8 cellular contexts compared by ENCODE assay signal in the genomic region with DNA sequence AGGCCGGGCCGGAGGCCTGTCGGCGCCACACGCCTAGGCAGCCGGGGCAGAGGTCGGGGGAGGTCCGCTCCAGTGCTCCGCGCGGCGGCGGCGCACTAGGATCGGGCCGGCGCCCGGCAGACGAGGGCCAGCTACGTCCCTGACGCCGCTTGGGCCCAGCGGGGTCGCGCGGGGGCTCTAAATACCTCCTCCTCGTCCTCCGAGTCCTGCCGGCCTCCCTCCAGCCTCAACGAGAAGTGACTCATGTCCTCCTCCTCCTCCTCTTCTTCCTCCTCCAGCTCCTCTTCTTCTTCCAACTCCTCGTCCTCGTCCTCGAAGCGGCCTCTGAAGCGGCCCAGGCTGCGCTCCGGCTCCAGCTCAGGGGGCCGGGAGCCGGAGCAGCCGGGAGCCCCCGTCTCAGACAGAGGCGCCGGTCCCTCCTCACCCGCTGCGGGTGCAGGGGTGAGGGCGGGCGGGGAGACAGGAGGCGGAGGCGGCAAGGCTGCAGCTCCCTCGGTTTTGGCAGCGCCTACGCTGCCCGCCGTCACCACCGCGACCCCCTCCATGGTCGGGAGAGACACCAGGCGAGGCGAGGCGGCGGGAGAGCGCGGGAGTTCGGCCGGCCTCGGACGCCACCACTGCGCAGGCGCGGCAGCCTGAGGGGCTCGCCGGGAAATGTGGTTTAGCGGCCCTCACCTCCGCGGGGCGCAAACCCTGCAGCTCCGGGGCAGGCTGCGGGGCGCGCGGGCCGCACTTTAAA. TPM values are rescaled to one million over a fixed set of nuclear protein-coding genes. Genes with fewer than 3 reads are reported as not detected.
A peak's percentile ranks its signal among the peaks of the same experiment; 100 is the strongest.
DNase-seq lines count a peak whose midpoint lies in the region; ATAC-seq, FAIRE-seq and TF ChIP-seq lines count a peak whose summit lies in the region.

Gene PCGF6, minus strand, starts transcription at position 619 of the 739 bp plus-strand sequence. Its CDS starts 74 bp downstream, at position 545.

- no peaks in the 10 kb centered on the region for H4K20me1 ChIP-seq in hepatocyte (ENCODE audit: insufficient read depth, poor library complexity, severe bottlenecking)

- H2AFZ ChIP-seq in hepatocyte: peak within 1 kb of the TSS; percentile 99

- no peaks in the 10 kb centered on the region for H3K9me2 ChIP-seq in hepatocyte (replicated peaks; ENCODE audit: insufficient read depth)

- H3K4me3 ChIP-seq in hepatocyte: peak within 1 kb of the TSS; percentile 61
- H3K4me3 ChIP-seq in aorta (ENCODE audit: low read length in 2 of 2): peak within 1 kb of the TSS; percentile 49 to 61

- peak within 1 kb of the TSS; percentile 90 for H3K4me2 ChIP-seq in hepatocyte

- peaks cover 16% of the 10 kb centered on the region for H3K79me2 ChIP-seq in hepatocyte

- H3K36me3 ChIP-seq in hepatocyte (replicated peaks; ENCODE audit: insufficient read depth, low read depth): no peaks in the 10 kb centered on the region
- H3K36me3 ChIP-seq in aorta (ENCODE audit: control insufficient read depth in 1 of 2, insufficient read depth in 2 of 2, low read length in 1 of 2): peaks cover 0 to 2% of the 10 kb centered on the region in 2 donors

- no peak for TF ChIP-seq CTCF in hepatocyte (IDR thresholded peaks at IDR 0.05; ENCODE audit: poor library complexity)

- TF ChIP-seq POLR2A in GM12891 (IDR thresholded peaks at IDR 0.05; ENCODE audit: low read depth, low read length): no peak

- peak within 1 kb of the TSS; percentile 92 for H3K27ac ChIP-seq in hepatocyte
- H3K27ac ChIP-seq in aorta (ENCODE audit: low read depth in 1 of 2, low read length in 2 of 2): peak within 1 kb of the TSS in 1 of 2 donors; percentile 38

- intact Hi-C loops in aorta (cut with DNase I): no loop called here

- H3K27me3 ChIP-seq in hepatocyte: no peaks in the 10 kb centered on the region
- no peaks in the 10 kb centered on the region for H3K27me3 ChIP-seq in aorta (ENCODE audit: control insufficient read depth in 1 of 2, insufficient read depth in 2 of 2, low read length in 1 of 2)

- under 1% methylated on average over 65 of the region's 82 CpGs for WGBS in hepatocyte (ENCODE audit: low lambda C conversion rate, missing lambda C conversion rate)
- 0% methylated on average over 71 to 82 of the region's 82 CpGs for WGBS in aorta, 2 donors

- H3K9me3 ChIP-seq in hepatocyte (ENCODE audit: low read depth) (no peaks in the 10 kb centered on the region), aorta (ENCODE audit: control insufficient read depth, low read length) (no peaks in the 10 kb centered on the region)

- ATAC-seq in HG02642 (IDR thresholded peaks at IDR 0.05; ENCODE audit: poor library complexity, unreplicated experiment): peak; percentile 87
- peak; percentile 94 for ATAC-seq in aorta (ENCODE audit: low FRiP score)

- peaks cover 7% of the 10 kb centered on the region for H3K4me1 ChIP-seq in hepatocyte (ENCODE audit: insufficient read depth)
- H3K4me1 ChIP-seq in aorta (ENCODE audit: control insufficient read depth in 1 of 2, insufficient read depth in 2 of 2, low read length in 2 of 2): no peaks in the 10 kb centered on the region

- peak; percentile 95 for FAIRE-seq in GM12891 (lab: Jason Lieb, UNC)

- DNase-seq in GM12891 (ENCODE audit: insufficient read length, low spot score) (peak; percentile 90), NCI-H146 treated with DMSO at 0.1 percent for 48 hours (lab: John Stamatoyannopoulos, UW; ENCODE audit: unreplicated experiment) (peak; percentile 75), T-helper 9 cell (peak; percentile 50), astrocyte of the hippocampus (ENCODE audit: low read depth, low spot score) (peak; percentile 95), hepatocyte (ENCODE audit: low spot score) (peak; percentile 93), retina (peak; percentile 97), aorta (peak; percentile 86 to 95)

TF ChIP-seq in GM12891, 5 proteins besides CTCF, POLR2A, EP300 and RAD21:
- TF ChIP-seq TAF1 (IDR thresholded peaks at IDR 0.05; ENCODE audit: low read depth, low read length) (no peak; the same call in 1 of the 2 replicates), SPI1 (IDR thresholded peaks at IDR 0.05; ENCODE audit: low read depth, low read length) (no peak), PAX5 (IDR thresholded peaks at IDR 0.05; ENCODE audit: insufficient read depth, low read length, severe bottlenecking) (no peak), POU2F2 (IDR thresholded peaks at IDR 0.05; ENCODE audit: low read depth, low read length) (no peak)
TF ChIP-seq in GM12891: peak in this region for 0.

RNA-seq across cellular contexts. Expression of gene PCGF6, which starts in this region (rescaled TPM):
- polyA plus RNA-seq in GM12891 (2012; ENCODE audit: low read depth, missing spikeins): 7.5 TPM
- 9.0 and 12.6 TPM in 2 replicates for total RNA-seq in hepatocyte
- polyA plus RNA-seq in hepatocyte: 5.7 and 7.7 TPM in 2 replicates
- 1 to 10 TPM; 8.1 to 9.7 TPM for total RNA-seq in aorta
- polyA plus RNA-seq in aorta: 1 to 10 TPM; 6.4 to 9.8 TPM
